In genomic region chr15:48803877-48804276, GRCh38 we compare ENCODE assay signal across 1 cellular context.
TF ChIP-seq lines count a peak whose summit lies in the region.

No MANE protein-coding gene starts in this region.

TF ChIP-seq in GM12878, 131 proteins besides CTCF, POLR2A, EP300 and RAD21:
- TF ChIP-seq YBX1 (IDR thresholded peaks at IDR 0.05) (no peak), BACH1 (IDR thresholded peaks at IDR 0.05; ENCODE audit: borderline replicate concordance) (no peak), E2F8 (IDR thresholded peaks at IDR 0.05; ENCODE audit: low read depth, partially characterized antibody) (no peak)
